In genomic region chr17:42387221-42387657, GRCh38 we compare ENCODE assay signal across 8 cellular contexts. TPM values are rescaled to one million over a fixed set of nuclear protein-coding genes. Genes with fewer than 3 reads are reported as not detected.
DNase-seq lines count a peak whose midpoint lies in the region; ATAC-seq and TF ChIP-seq lines count a peak whose summit lies in the region.

No MANE protein-coding gene starts in this region.

- DNase-seq in DND-41 (no peak), MV-4-11 (lab: John Stamatoyannopoulos, UW) (peak; percentile 18), posterior cingulate gyrus (no peak)
- no peak for DNase-seq in activated naive CD8-positive, alpha-beta T cell treated with anti-CD3 and anti-CD28 coated beads, Interleukin-2, amount 10 ng/mL, durations not matched to agents 7 days and 5 days

- intact Hi-C loops in posterior cingulate gyrus (cut with DNase I) = no loop called here

- H3K4me1 ChIP-seq in DND-41 (ENCODE audit: insufficient read depth, low read length) = peaks cover 22% of the 10 kb centered on the region
- H3K4me1 ChIP-seq in iPS-15b (ENCODE audit: control insufficient read depth, insufficient read depth, low read length) = peaks cover 7% of the 10 kb centered on the region

- H2AFZ ChIP-seq in DND-41 (ENCODE audit: low read depth, low read length) = peak overlapping the region; percentile 80; the same call in 1 of the 2 replicates

- H3K27me3 ChIP-seq in DND-41 (ENCODE audit: insufficient read depth, low read length, poor library complexity) (no peaks in the 10 kb centered on the region), iPS-15b (ENCODE audit: control insufficient read depth, insufficient read depth, low read length) (no peaks in the 10 kb centered on the region)

- H3K36me3 ChIP-seq in DND-41 (ENCODE audit: insufficient read depth, low read length) (no peaks in the 10 kb centered on the region), iPS-15b (ENCODE audit: control insufficient read depth, insufficient read depth, low read length) (no peaks in the 10 kb centered on the region)

- H3K4me2 ChIP-seq in DND-41 (ENCODE audit: insufficient read depth, low read length) = peak overlapping the region; percentile 74

- no peak overlapping the region; the same call in 1 of the 2 replicates for H3K27ac ChIP-seq in DND-41 (ENCODE audit: low read length)

- H3K9me3 ChIP-seq in DND-41 (ENCODE audit: insufficient read depth, low read length, severe bottlenecking) (no peaks in the 10 kb centered on the region), iPS-15b (ENCODE audit: control insufficient read depth, insufficient read depth, low read length) (no peaks in the 10 kb centered on the region)

- H3K79me2 ChIP-seq in DND-41 (ENCODE audit: insufficient read depth, low read length) = peaks cover 12% of the 10 kb centered on the region

- no peaks in the 10 kb centered on the region; the same call in 1 of the 2 replicates for H4K20me1 ChIP-seq in DND-41 (ENCODE audit: insufficient read depth, low read length)

- H3K4me3 Mint-ChIP-seq in activated naive CD8-positive, alpha-beta T cell treated with anti-CD3 and anti-CD28 coated beads, Interleukin-2, amount 10 ng/mL, durations not matched to agents 7 days and 5 days = peak overlapping the region; percentile 94
- H3K4me3 Mint-ChIP-seq in stimulated activated memory B cell treated with anti-CD40 and anti-IgM and Interleukin-4, amounts not matched to agents 10 μg/mL and 1 μg/mL and 100 μg/mL, for 72 hours = peak overlapping the region; percentile 89

- H3K36me3 Mint-ChIP-seq in activated naive CD8-positive, alpha-beta T cell treated with anti-CD3 and anti-CD28 coated beads, Interleukin-2, amount 10 ng/mL, durations not matched to agents 7 days and 5 days = peaks cover 7% of the 10 kb centered on the region
- peaks cover 13% of the 10 kb centered on the region for H3K36me3 Mint-ChIP-seq in stimulated activated memory B cell treated with anti-CD40 and anti-IgM and Interleukin-4, amounts not matched to agents 10 μg/mL and 1 μg/mL and 100 μg/mL, for 72 hours

- no peak for ATAC-seq in DND-41 (ENCODE audit: insufficient read depth, low read depth)
- no peak for ATAC-seq in activated naive CD8-positive, alpha-beta T cell treated with anti-CD3 and anti-CD28 coated beads, Interleukin-2, amount 10 ng/mL, durations not matched to agents 7 days and 5 days (ENCODE audit: low read depth)
- ATAC-seq in stimulated activated memory B cell treated with anti-CD40 and anti-IgM and Interleukin-4, amounts not matched to agents 10 μg/mL and 1 μg/mL and 100 μg/mL, for 72 hours = no peak
- no peak for ATAC-seq in GM21515 (IDR thresholded peaks at IDR 0.05; ENCODE audit: unreplicated experiment)
- ATAC-seq in HG03039 (IDR thresholded peaks at IDR 0.05; ENCODE audit: unreplicated experiment) = no peak

- no peaks in the 10 kb centered on the region for H3K27me3 Mint-ChIP-seq in activated naive CD8-positive, alpha-beta T cell treated with anti-CD3 and anti-CD28 coated beads, Interleukin-2, amount 10 ng/mL, durations not matched to agents 7 days and 5 days
- H3K27me3 Mint-ChIP-seq in stimulated activated memory B cell treated with anti-CD40 and anti-IgM and Interleukin-4, amounts not matched to agents 10 μg/mL and 1 μg/mL and 100 μg/mL, for 72 hours = no peaks in the 10 kb centered on the region

- no peaks in the 10 kb centered on the region for H3K9me3 Mint-ChIP-seq in activated naive CD8-positive, alpha-beta T cell treated with anti-CD3 and anti-CD28 coated beads, Interleukin-2, amount 10 ng/mL, durations not matched to agents 7 days and 5 days
- no peaks in the 10 kb centered on the region for H3K9me3 Mint-ChIP-seq in stimulated activated memory B cell treated with anti-CD40 and anti-IgM and Interleukin-4, amounts not matched to agents 10 μg/mL and 1 μg/mL and 100 μg/mL, for 72 hours

- peak overlapping the region; percentile 60 to 68; a peak in 3 of 4 replicates for H3K4me3 ChIP-seq in DND-41 (ENCODE audit: low read depth in 1 of 2, low read length in 2 of 2)
- H3K4me3 ChIP-seq in iPS-15b (ENCODE audit: low read depth, low read length) = peak overlapping the region; percentile 81

- H3K4me1 Mint-ChIP-seq in activated naive CD8-positive, alpha-beta T cell treated with anti-CD3 and anti-CD28 coated beads, Interleukin-2, amount 10 ng/mL, durations not matched to agents 7 days and 5 days = peaks cover 38% of the 10 kb centered on the region
- H3K4me1 Mint-ChIP-seq in stimulated activated memory B cell treated with anti-CD40 and anti-IgM and Interleukin-4, amounts not matched to agents 10 μg/mL and 1 μg/mL and 100 μg/mL, for 72 hours = peaks cover 59% of the 10 kb centered on the region

- POLR2A ChIA-PET in activated naive CD8-positive, alpha-beta T cell treated with anti-CD3 and anti-CD28 coated beads, Interleukin-2, amount 10 ng/mL, durations not matched to agents 7 days and 5 days (lab: Charles Lee) = no interaction called here

- no peak for TF ChIP-seq CTCF in DND-41 (IDR thresholded peaks at IDR 0.05; ENCODE audit: borderline replicate concordance, extremely low read depth, low read length, poor library complexity, severe bottlenecking)

- H3K9ac ChIP-seq in DND-41 (ENCODE audit: low read depth, low read length) = peak overlapping the region; percentile 70
- peak overlapping the region; percentile 5 for H3K9ac ChIP-seq in iPS-15b (ENCODE audit: low read depth, low read length)

- H3K27ac Mint-ChIP-seq in activated naive CD8-positive, alpha-beta T cell treated with anti-CD3 and anti-CD28 coated beads, Interleukin-2, amount 10 ng/mL, durations not matched to agents 7 days and 5 days = peak overlapping the region; percentile 99
- peak overlapping the region; percentile 97 for H3K27ac Mint-ChIP-seq in stimulated activated memory B cell treated with anti-CD40 and anti-IgM and Interleukin-4, amounts not matched to agents 10 μg/mL and 1 μg/mL and 100 μg/mL, for 72 hours

RNA-seq across cellular contexts. Expression of gene STAT3, which starts 1.0 kb away (rescaled TPM):
- total RNA-seq in activated naive CD8-positive, alpha-beta T cell treated with anti-CD3 and anti-CD28 coated beads, Interleukin-2, amount 10 ng/mL, durations not matched to agents 7 days and 5 days = 100 to 1,000 TPM; 128 to 131 TPM

RNA-seq across cellular contexts. Expression of gene CAVIN1, which starts 35.8 kb away (rescaled TPM):
- total RNA-seq in activated naive CD8-positive, alpha-beta T cell treated with anti-CD3 and anti-CD28 coated beads, Interleukin-2, amount 10 ng/mL, durations not matched to agents 7 days and 5 days = 1 to 10 TPM; 5.1 to 5.3 TPM
